Comparison of ENCODE assay signal across 1 cellular context in the genomic region with DNA sequence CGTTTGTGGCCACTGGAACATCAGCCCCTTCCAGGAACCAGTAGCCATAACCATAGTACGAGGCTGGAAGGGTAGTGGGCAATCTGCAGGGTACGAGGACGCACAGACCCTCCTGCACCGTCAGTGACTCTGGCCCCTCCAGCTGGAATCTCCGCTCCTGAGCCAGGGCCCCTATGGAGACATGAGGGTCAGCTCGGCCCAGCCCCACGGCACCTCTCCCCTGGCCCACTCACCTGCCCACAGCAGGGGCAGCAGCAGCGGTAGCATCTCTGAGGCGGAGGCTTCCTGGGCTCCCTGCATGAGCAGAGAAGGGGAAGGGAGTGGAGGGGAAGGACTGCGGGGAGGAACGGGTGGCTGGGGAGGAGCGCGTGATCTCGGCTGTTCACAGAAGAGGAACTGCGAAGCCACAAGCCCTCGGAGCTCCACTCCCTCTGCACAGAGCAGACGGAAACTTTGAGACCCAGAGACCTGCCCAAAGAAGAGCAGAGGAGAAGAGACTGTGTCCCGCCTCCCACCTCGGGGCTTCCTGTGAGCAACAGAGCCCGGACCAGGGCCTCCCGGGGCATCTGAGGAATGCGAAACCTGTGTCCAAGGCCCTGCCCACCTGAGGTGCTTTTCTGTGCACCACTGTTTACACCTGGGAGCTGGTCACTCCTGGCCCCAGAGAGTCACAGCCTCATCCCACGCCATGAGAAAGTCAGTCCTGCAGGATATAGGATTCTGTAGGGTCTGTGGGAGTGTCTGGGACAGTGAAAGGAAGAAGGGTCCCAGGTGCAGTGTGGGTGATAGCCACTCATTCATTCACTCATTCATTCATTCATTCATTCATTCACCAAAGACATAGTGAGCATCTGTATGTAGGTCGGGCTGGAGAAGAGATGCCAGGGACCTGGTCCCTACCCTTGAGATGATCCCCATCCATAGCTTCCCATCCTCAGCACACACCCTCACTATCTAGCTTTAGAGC.
TF ChIP-seq lines count a peak whose summit lies in the region.

Gene SIGLEC6, minus strand, starts transcription at position 322 of the 967 bp plus-strand sequence. Its CDS starts 22 bp downstream, at position 300.

TF ChIP-seq in HCT116, 20 proteins besides CTCF, POLR2A, EP300 and RAD21 (continued from another document):
- TF ChIP-seq, protein P1, sequence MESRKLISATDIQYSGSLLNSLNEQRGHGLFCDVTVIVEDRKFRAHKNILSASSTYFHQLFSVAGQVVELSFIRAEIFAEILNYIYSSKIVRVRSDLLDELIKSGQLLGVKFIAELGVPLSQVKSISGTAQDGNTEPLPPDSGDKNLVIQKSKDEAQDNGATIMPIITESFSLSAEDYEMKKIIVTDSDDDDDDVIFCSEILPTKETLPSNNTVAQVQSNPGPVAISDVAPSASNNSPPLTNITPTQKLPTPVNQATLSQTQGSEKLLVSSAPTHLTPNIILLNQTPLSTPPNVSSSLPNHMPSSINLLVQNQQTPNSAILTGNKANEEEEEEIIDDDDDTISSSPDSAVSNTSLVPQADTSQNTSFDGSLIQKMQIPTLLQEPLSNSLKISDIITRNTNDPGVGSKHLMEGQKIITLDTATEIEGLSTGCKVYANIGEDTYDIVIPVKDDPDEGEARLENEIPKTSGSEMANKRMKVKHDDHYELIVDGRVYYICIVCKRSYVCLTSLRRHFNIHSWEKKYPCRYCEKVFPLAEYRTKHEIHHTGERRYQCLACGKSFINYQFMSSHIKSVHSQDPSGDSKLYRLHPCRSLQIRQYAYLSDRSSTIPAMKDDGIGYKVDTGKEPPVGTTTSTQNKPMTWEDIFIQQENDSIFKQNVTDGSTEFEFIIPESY (IDR thresholded peaks at IDR 0.05; ENCODE audit: extremely low read depth, insufficient replicate concordance, low read length), result no peak
- no peak for TF ChIP-seq EGR1 (IDR thresholded peaks at IDR 0.05; ENCODE audit: low read depth)
TF ChIP-seq in HCT116: peak in this region for 0.
